ENCODE assay signal across 23 cellular contexts in the genomic region with DNA sequence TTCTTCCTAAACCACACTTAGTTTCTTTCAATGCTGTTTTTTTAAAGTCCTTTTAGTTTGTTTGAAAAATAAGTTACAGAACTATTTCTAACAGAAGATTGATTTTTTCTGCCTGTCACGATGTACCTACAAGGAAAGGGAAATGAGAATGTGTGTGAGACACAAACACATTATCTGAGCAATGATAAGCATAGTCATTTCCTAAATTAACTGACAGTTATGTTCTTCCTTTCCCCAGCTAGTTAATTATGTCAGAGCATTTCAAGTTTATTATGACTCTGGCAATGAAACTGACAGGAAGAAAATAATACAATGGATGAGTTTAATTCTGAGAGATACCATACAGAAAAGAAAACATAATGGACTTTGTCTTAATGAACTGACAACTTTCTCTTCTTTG. TPM values are rescaled to one million over a fixed set of nuclear protein-coding genes. Genes with fewer than 3 reads are reported as not detected.
DNase-seq lines count a peak whose midpoint lies in the region; ATAC-seq lines count a peak whose summit lies in the region.
"Had no signal": no experiment of that assay in that cellular context is flagged by ENCODE, and none has a peak within 500 bp of the region (broad histone marks: within the 10 kb centered on the region; RNA-seq: fewer than 3 reads in every experiment).

No MANE protein-coding gene starts in this region.

- ATAC-seq in activated CD4-positive, alpha-beta T cell treated with anti-CD3 and anti-CD28 coated beads for 36 hours: peak; percentile 59
- peak in 2 of 4 experiments; percentile 5 to 21 for ATAC-seq in T-cell (replicated peaks in 1 of 4)
- no peak for ATAC-seq in activated naive CD8-positive, alpha-beta T cell treated with anti-CD3 and anti-CD28 coated beads, Interleukin-2, amount 50 U/mL, for 24 hours
- ATAC-seq: gastroesophageal sphincter had no signal

- H3K36me3 ChIP-seq in CD8-positive, alpha-beta memory T cell (ENCODE audit: insufficient read depth, low read length): no peaks in the 10 kb centered on the region
- H3K36me3 ChIP-seq: esophagus squamous epithelium, gastroesophageal sphincter had no signal

- intact Hi-C loops in activated CD4-positive, alpha-beta T cell treated with anti-CD3 and anti-CD28 coated beads for 36 hours (cut with DNase I, micrococcal nuclease): loop anchor here (2.0 to 5.0 kb wide), 3 partner anchors 37 to 430 kb away; no protein-coding TSS in a partner anchor

- POLR2A ChIA-PET in activated CD4-positive, alpha-beta T cell treated with anti-CD3 and anti-CD28 coated beads for 36 hours (lab: Charles Lee): interaction anchor here (1.7 kb wide), 1 partner anchor 22 kb away, joined by 7 read pairs; a partner anchor contains a TSS
- POLR2A ChIA-PET in CD8-positive, alpha-beta memory T cell (lab: Charles Lee): interaction anchor here (3.4 kb wide), 1 partner anchor 22 kb away, joined by 32 read pairs; a partner anchor contains a TSS
- POLR2A ChIA-PET in T-cell (lab: Charles Lee): interaction anchor here in 1 of 2 donors (0.6 kb wide), 1 partner anchor 118 kb away, joined by 3 read pairs; no protein-coding TSS in a partner anchor

- H3K4me1 ChIP-seq in CD8-positive, alpha-beta memory T cell (ENCODE audit: insufficient read depth, low read length): peaks cover 53% of the 10 kb centered on the region

- no peak overlapping the region for H3K4me3 Mint-ChIP-seq in activated CD4-positive, alpha-beta T cell treated with anti-CD3 and anti-CD28 coated beads for 36 hours
- H3K4me3 Mint-ChIP-seq in CD8-positive, alpha-beta memory T cell: peak overlapping the region in 3 of 7 donors; percentile 8 to 27 (median 17)
- peak overlapping the region; percentile 18 to 72 (median 25) for H3K4me3 Mint-ChIP-seq in T-cell
- no peak overlapping the region for H3K4me3 Mint-ChIP-seq in activated naive CD8-positive, alpha-beta T cell treated with anti-CD3 and anti-CD28 coated beads, Interleukin-2, amount 50 U/mL, for 24 hours
- H3K4me3 Mint-ChIP-seq: type B pancreatic cell had no signal

- H3K4me1 Mint-ChIP-seq in activated CD4-positive, alpha-beta T cell treated with anti-CD3 and anti-CD28 coated beads for 36 hours: peaks cover 51% of the 10 kb centered on the region
- H3K4me1 Mint-ChIP-seq in CD8-positive, alpha-beta memory T cell: peaks cover 29 to 48% (median 46%) of the 10 kb centered on the region in 3 donors
- peaks cover 52 to 59% (median 59%) of the 10 kb centered on the region in 3 donors for H3K4me1 Mint-ChIP-seq in T-cell
- H3K4me1 Mint-ChIP-seq in activated naive CD8-positive, alpha-beta T cell treated with anti-CD3 and anti-CD28 coated beads, Interleukin-2, amount 50 U/mL, for 24 hours: peaks cover 47% of the 10 kb centered on the region

- H3K9me3 Mint-ChIP-seq in activated CD4-positive, alpha-beta T cell treated with anti-CD3 and anti-CD28 coated beads for 36 hours (ENCODE audit: low read depth): no peaks in the 10 kb centered on the region
- no peaks in the 10 kb centered on the region for H3K9me3 Mint-ChIP-seq in CD8-positive, alpha-beta memory T cell
- H3K9me3 Mint-ChIP-seq in T-cell: no peaks in the 10 kb centered on the region
- H3K9me3 Mint-ChIP-seq in activated naive CD8-positive, alpha-beta T cell treated with anti-CD3 and anti-CD28 coated beads, Interleukin-2, amount 50 U/mL, for 24 hours: no peaks in the 10 kb centered on the region
- H3K9me3 Mint-ChIP-seq: type B pancreatic cell had no signal

- H3K27ac ChIP-seq in CD8-positive, alpha-beta memory T cell (ENCODE audit: low read depth, low read length): no peak overlapping the region
- H3K27ac ChIP-seq: esophagus squamous epithelium, gastroesophageal sphincter had no signal

- no peak overlapping the region for H3K4me3 ChIP-seq in CD8-positive, alpha-beta memory T cell (ENCODE audit: low read length)
- H3K4me3 ChIP-seq: esophagus squamous epithelium, gastroesophageal sphincter had no signal

- no peak for DNase-seq in activated CD4-positive, alpha-beta T cell treated with anti-CD3 and anti-CD28 coated beads for 36 hours
- DNase-seq in activated CD4-positive, alpha-beta T cell treated with anti-CD3 and anti-CD28 coated beads, Interleukin-2, amount 50 U/mL, for 48 hours: no peak
- no peak for DNase-seq in CD8-positive, alpha-beta memory T cell
- DNase-seq in T-cell (no peak), RPMI8226 (no peak), H4 (ENCODE audit: low spot score) (no peak), dermis blood vessel endothelial cell (no peak)
- DNase-seq in activated naive CD8-positive, alpha-beta T cell treated with anti-CD3 and anti-CD28 coated beads, Interleukin-2, amount 50 U/mL, for 24 hours: no peak
- DNase-seq: 8988T; activated CD8-positive, alpha-beta memory T cell treated with anti-CD3 and anti-CD28 coated beads for 24 hours; activated effector memory CD4-positive, alpha-beta T cell treated with anti-CD3 and anti-CD28 coated beads, Interleukin-2, amount 50 U/mL, for 16 hours; cerebellar nuclear complex; effector CD4-positive, alpha-beta T cell; esophagus squamous epithelium; mammary epithelial cell; NCI-H1417; NCI-H524 treated with DMSO at 0.1 percent for 48 hours; nucleus accumbens; small intestine; stimulated activated naive CD4-positive, alpha-beta T cell treated with Interleukin-2 at 50 U/mL for 16 hours; SW 1271 had no signal

- no peaks in the 10 kb centered on the region for H3K27me3 Mint-ChIP-seq in activated CD4-positive, alpha-beta T cell treated with anti-CD3 and anti-CD28 coated beads for 36 hours
- H3K27me3 Mint-ChIP-seq in CD8-positive, alpha-beta memory T cell: peaks cover 0 to 2% of the 10 kb centered on the region in 2 donors
- no peaks in the 10 kb centered on the region for H3K27me3 Mint-ChIP-seq in T-cell
- H3K27me3 Mint-ChIP-seq in activated naive CD8-positive, alpha-beta T cell treated with anti-CD3 and anti-CD28 coated beads, Interleukin-2, amount 50 U/mL, for 24 hours: no peaks in the 10 kb centered on the region

- CTCF ChIA-PET in activated CD4-positive, alpha-beta T cell treated with anti-CD3 and anti-CD28 coated beads for 36 hours (lab: Charles Lee): interaction anchor here (0.6 to 3.5 kb wide), 7 partner anchors 10 to 382 kb away, joined by 3 to 19 read pairs (median 4); a partner anchor contains a TSS
- CTCF ChIA-PET in CD8-positive, alpha-beta memory T cell (lab: Charles Lee): interaction anchor here (0.9 to 7.2 kb wide), 4 partner anchors 19 to 70 kb away, joined by 3 to 45 read pairs (median 14); a partner anchor contains a TSS
- CTCF ChIA-PET in T-cell (lab: Charles Lee): interaction anchor here (0.6 to 3.1 kb wide), 7 partner anchors 19 to 780 kb away, joined by 3 to 12 read pairs (median 4); a partner anchor contains a TSS

- H3K9me3 ChIP-seq in CD8-positive, alpha-beta memory T cell (ENCODE audit: low read length): no peaks in the 10 kb centered on the region
- H3K9me3 ChIP-seq: esophagus squamous epithelium, gastroesophageal sphincter had no signal

- H3K27me3 ChIP-seq in CD8-positive, alpha-beta memory T cell (ENCODE audit: insufficient read depth, low read length, poor library complexity, severe bottlenecking): no peaks in the 10 kb centered on the region
- H3K27me3 ChIP-seq: gastroesophageal sphincter had no signal

- peak overlapping the region; percentile 82 for H3K27ac Mint-ChIP-seq in activated CD4-positive, alpha-beta T cell treated with anti-CD3 and anti-CD28 coated beads for 36 hours
- peak overlapping the region in 5 of 8 donors; percentile 11 to 57 (median 42) for H3K27ac Mint-ChIP-seq in CD8-positive, alpha-beta memory T cell
- peak overlapping the region; percentile 93 to 96 for H3K27ac Mint-ChIP-seq in T-cell
- peak overlapping the region; percentile 48 for H3K27ac Mint-ChIP-seq in activated naive CD8-positive, alpha-beta T cell treated with anti-CD3 and anti-CD28 coated beads, Interleukin-2, amount 50 U/mL, for 24 hours
- H3K27ac Mint-ChIP-seq: type B pancreatic cell had no signal

- H3K36me3 Mint-ChIP-seq in activated CD4-positive, alpha-beta T cell treated with anti-CD3 and anti-CD28 coated beads for 36 hours (ENCODE audit: low read depth): no peaks in the 10 kb centered on the region
- no peaks in the 10 kb centered on the region for H3K36me3 Mint-ChIP-seq in CD8-positive, alpha-beta memory T cell
- H3K36me3 Mint-ChIP-seq in T-cell: no peaks in the 10 kb centered on the region
- no peaks in the 10 kb centered on the region for H3K36me3 Mint-ChIP-seq in activated naive CD8-positive, alpha-beta T cell treated with anti-CD3 and anti-CD28 coated beads, Interleukin-2, amount 50 U/mL, for 24 hours (ENCODE audit: low read depth)
- H3K36me3 Mint-ChIP-seq: type B pancreatic cell had no signal

RNA-seq across cellular contexts. Expression of a gene that starts 21.3 kb away (rescaled TPM):
- total RNA-seq in activated CD4-positive, alpha-beta T cell treated with anti-CD3 and anti-CD28 coated beads for 36 hours: 1,000 to 10,000 TPM in 1 of 2 experiments, 100 to 1,000 TPM in 1; 918 to 1,852 TPM
- 1,000 to 10,000 TPM; 1,700 to 1,721 TPM for total RNA-seq in CD8-positive, alpha-beta memory T cell
- polyA plus RNA-seq in CD8-positive, alpha-beta memory T cell: 1,224 TPM
- total RNA-seq in T-cell (100 to 1,000 TPM; 680 to 879 (median 854) TPM), dermis blood vessel endothelial cell (438 and 588 TPM in 2 replicates)
- 1,752 TPM in 2 replicates for total RNA-seq in H4 (2014; rRNA removed; shearing (Covaris generic))

Comparison
In these comparisons a context has a peak if more than half of its experiments do, and no peak if none do; other contexts are left out.
1. H3K27ac Mint-ChIP-seq: peak in every context shown above with its lines; median percentile 94 in T-cell; 82 in activated CD4-positive, alpha-beta T cell treated with anti-CD3 and anti-CD28 coated beads for 36 hours; 48 in activated naive CD8-positive, alpha-beta T cell treated with anti-CD3 and anti-CD28 coated beads, Interleukin-2, amount 50 U/mL, for 24 hours; 42 in CD8-positive, alpha-beta memory T cell.
2. H3K4me3 Mint-ChIP-seq: peak in T-cell (3 of 3); none in activated CD4-positive, alpha-beta T cell treated with anti-CD3 and anti-CD28 coated beads for 36 hours (single experiment) and activated naive CD8-positive, alpha-beta T cell treated with anti-CD3 and anti-CD28 coated beads, Interleukin-2, amount 50 U/mL, for 24 hours (single experiment).